ENCODE assay signal across 8 cellular contexts in genomic region chr15:99250494-99251435, GRCh38. TPM values are rescaled to one million over a fixed set of nuclear protein-coding genes. Genes with fewer than 3 reads are reported as not detected.
DNase-seq lines count a peak whose midpoint lies in the region; ATAC-seq and TF ChIP-seq lines count a peak whose summit lies in the region.

No MANE protein-coding gene starts in this region.

- 0 to 1% methylated on average over 35 to 36 of the region's 51 CpGs for WGBS in mesodermal cell (ENCODE audit: insufficient coverage in 2 of 2), 2 experiments

- H3K36me3 Mint-ChIP-seq in Caco-2 (ENCODE audit: insufficient read depth, unreplicated experiment) (no peaks in the 10 kb centered on the region), endothelial cell (ENCODE audit: low read depth, unreplicated experiment) (no peaks in the 10 kb centered on the region)

- H3K9me3 Mint-ChIP-seq in Caco-2 (ENCODE audit: unreplicated experiment) (no peaks in the 10 kb centered on the region), endothelial cell (ENCODE audit: unreplicated experiment) (no peaks in the 10 kb centered on the region)

- TF ChIP-seq CTCF in Caco-2 (IDR thresholded peaks at IDR 0.05; ENCODE audit: insufficient read depth in 1 of 2, low read depth in 1 of 2, low read length in 1 of 2, severe bottlenecking in 1 of 2, unreplicated experiment in 1 of 2): no peak
- TF ChIP-seq CTCF in endothelial cell (IDR thresholded peaks at IDR 0.05; ENCODE audit: unreplicated experiment): no peak

- H3K4me1 Mint-ChIP-seq in Caco-2 (ENCODE audit: low read depth, unreplicated experiment): no peaks in the 10 kb centered on the region
- peaks cover 21% of the 10 kb centered on the region for H3K4me1 Mint-ChIP-seq in endothelial cell (ENCODE audit: unreplicated experiment)

- no peaks in the 10 kb centered on the region for H3K36me3 ChIP-seq in Caco-2 (ENCODE audit: control insufficient read depth, insufficient read depth, low read length)
- H3K36me3 ChIP-seq in mesodermal cell (ENCODE audit: control insufficient read depth, insufficient read depth, low read length): peaks cover 3% of the 10 kb centered on the region

- H3K4me3 Mint-ChIP-seq in Caco-2 (ENCODE audit: unreplicated experiment) (no peak overlapping the region), endothelial cell (ENCODE audit: unreplicated experiment) (no peak overlapping the region)

- intact Hi-C loops in Caco-2 (cut with micrococcal nuclease; ENCODE audit: unreplicated experiment): loop anchor here (1.0 kb wide), 2 partner anchors 145 to 483 kb away; partner anchors contain the start of genes LYSMD4 and SYNM

- peak overlapping the region; percentile 87 for H3K27ac ChIP-seq in mesodermal cell (ENCODE audit: low read depth, low read length, severe bottlenecking)

- peak overlapping the region; percentile 84 for H3K4me3 ChIP-seq in Caco-2 (ENCODE audit: low read depth, low read length)
- peak overlapping the region; percentile 77 for H3K4me3 ChIP-seq in mesodermal cell (ENCODE audit: extremely low read depth, insufficient read depth, low read length, poor library complexity, severe bottlenecking)

- peak; percentile 92 for ATAC-seq in GM21367 (IDR thresholded peaks at IDR 0.05; ENCODE audit: unreplicated experiment)

- no peaks in the 10 kb centered on the region for H3K9me3 ChIP-seq in Caco-2
- H3K9me3 ChIP-seq in mesodermal cell (ENCODE audit: control insufficient read depth, low read length): no peaks in the 10 kb centered on the region

- H3K27me3 Mint-ChIP-seq in Caco-2 (ENCODE audit: insufficient read depth, unreplicated experiment) (no peaks in the 10 kb centered on the region), endothelial cell (ENCODE audit: unreplicated experiment) (peaks cover 2% of the 10 kb centered on the region)

- TSS peak; percentile 86 for BruUV-seq in Caco-2 (replicated peaks; lab: Mats Ljungman, UMichigan)

- CTCF ChIA-PET in Caco-2 (lab: Charles Lee): interaction anchor here (0.5 to 1.4 kb wide), 4 partner anchors 22 to 505 kb away, joined by 3 to 5 read pairs (median 4); partner anchors contain the start of gene LYSMD4

- DNase-seq in Caco-2 (peak; percentile 97 to 98), HT1080 (ENCODE audit: low read depth) (peak; percentile 99), NOMO-1 (lab: John Stamatoyannopoulos, UW; ENCODE audit: unreplicated experiment in 2 of 2) (peak; percentile 95 to 96), endothelial cell (ENCODE audit: low spot score) (peak; percentile 97)
- DNase-seq in activated CD8-positive, alpha-beta memory T cell treated with anti-CD3 and anti-CD28 coated beads for 48 hours (ENCODE audit: low read depth in 2 of 3, low spot score in 2 of 3): peak; percentile 86 to 92 (median 87)
- peak; percentile 89 to 91 for DNase-seq in stimulated activated CD8-positive, alpha-beta memory T cell treated with anti-CD3 and anti-CD28 coated beads, Interleukin-15, amount 100 ng/mL, for 4 hours (ENCODE audit: low read depth in 2 of 2)

- H3K27ac Mint-ChIP-seq in Caco-2 (ENCODE audit: unreplicated experiment): peak overlapping the region; percentile 92
- H3K27ac Mint-ChIP-seq in endothelial cell (ENCODE audit: unreplicated experiment): peak overlapping the region; percentile 96

- H3K27me3 ChIP-seq in Caco-2 (replicated peaks; ENCODE audit: control insufficient read depth, insufficient read depth, low read length): no peaks in the 10 kb centered on the region

- H3K4me1 ChIP-seq in Caco-2 (no peaks in the 10 kb centered on the region; the same call in 1 of the 2 replicates), mesodermal cell (ENCODE audit: control insufficient read depth, insufficient read depth, low read length, poor library complexity, severe bottlenecking) (peaks cover 16% of the 10 kb centered on the region)

- POLR2A ChIA-PET in Caco-2 (lab: Charles Lee): interaction anchor here (0.6 to 1.9 kb wide), 6 partner anchors 14 to 482 kb away, joined by 3 to 19 read pairs (median 4); partner anchors contain the start of genes LYSMD4 and SYNM

RNA-seq across cellular contexts. Expression of gene LRRC28, which starts 0.5 kb away (rescaled TPM):
- 15.2 and 17.8 TPM in 2 replicates for total RNA-seq in Caco-2 (2022)
- total RNA-seq in HT1080 (2014; rRNA removed; shearing (Covaris generic)): 22.1 and 26.7 TPM in 2 replicates
- polyA plus RNA-seq in HT1080 (2015; cell fraction: cytosol; rRNA removed): 16.8 and 18.7 TPM in 2 replicates
- polyA plus RNA-seq in HT1080 (2015; cell fraction: nucleus; rRNA removed): 9.1 and 12.6 TPM in 2 replicates
- 33.0 TPM for total RNA-seq in endothelial cell (ENCODE audit: unreplicated experiment)
- polyA plus RNA-seq in mesodermal cell (2013, experiment 1 of 2): 33.5 TPM
- 29.2 TPM for polyA plus RNA-seq in mesodermal cell (2013, experiment 2 of 2)

RNA-seq across cellular contexts. Expression of gene TTC23, which starts 1.4 kb away (rescaled TPM):
- total RNA-seq in Caco-2 (2022) (8.5 and 10.8 TPM in 2 replicates), endothelial cell (ENCODE audit: unreplicated experiment) (24.3 TPM)
- 9.1 and 11.9 TPM in 2 replicates for total RNA-seq in HT1080 (2014; rRNA removed; shearing (Covaris generic))
- 7.5 and 14.0 TPM in 2 replicates for polyA plus RNA-seq in HT1080 (2015; cell fraction: cytosol; rRNA removed)
- polyA plus RNA-seq in HT1080 (2015; cell fraction: nucleus; rRNA removed): 12.7 and 14.0 TPM in 2 replicates
- polyA plus RNA-seq in mesodermal cell (2013, experiment 1 of 2): 24.0 TPM
- 28.2 TPM for polyA plus RNA-seq in mesodermal cell (2013, experiment 2 of 2)

Comparison
In these comparisons a context has a peak if more than half of its experiments do, and no peak if none do; other contexts are left out.
1. Peak in every context shown above with its lines: DNase-seq, ATAC-seq, H3K4me3 ChIP-seq and H3K27ac ChIP-seq.